ENCODE assay signal across 1 cellular context in the genomic region with DNA sequence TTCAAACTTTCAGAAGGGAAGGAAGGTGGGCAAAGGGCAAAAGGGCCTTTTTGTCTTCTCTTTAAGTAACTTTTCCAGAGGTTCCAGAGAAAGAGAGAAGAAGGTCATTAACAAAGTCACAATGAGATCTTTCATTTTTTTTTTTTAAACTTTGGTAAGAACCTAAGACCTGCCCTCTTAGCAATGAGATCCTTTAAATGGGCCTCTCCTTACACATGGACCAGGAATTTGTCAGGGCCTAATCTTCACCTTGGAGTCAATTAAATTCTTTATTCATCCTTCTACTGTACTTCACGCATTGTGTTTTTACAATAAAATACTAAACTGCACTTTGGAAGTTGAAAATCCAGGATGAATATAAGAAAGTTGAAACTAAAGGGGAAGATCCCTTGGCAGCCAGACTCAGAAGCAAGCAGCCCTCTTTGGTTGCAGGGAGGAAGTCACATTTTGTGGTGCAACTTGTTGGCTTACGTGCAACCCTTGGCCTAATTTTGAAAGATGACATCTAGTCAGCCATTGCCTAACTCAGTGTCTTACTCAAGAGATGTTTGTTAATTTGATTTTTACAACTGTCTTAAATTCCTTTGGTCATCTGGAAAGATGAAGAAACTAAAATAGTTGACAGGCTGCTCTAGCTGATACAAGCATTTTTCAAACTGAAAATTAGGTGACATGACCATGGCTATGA.
TF ChIP-seq lines count a peak whose summit lies in the region.

No MANE protein-coding gene starts in this region.

TF ChIP-seq in HepG2, 621 proteins besides CTCF, POLR2A, EP300 and RAD21 (continued from another document):
- no peak for TF ChIP-seq ATM (IDR thresholded peaks at IDR 0.05; ENCODE audit: borderline replicate concordance)
- TF ChIP-seq, protein P1, sequence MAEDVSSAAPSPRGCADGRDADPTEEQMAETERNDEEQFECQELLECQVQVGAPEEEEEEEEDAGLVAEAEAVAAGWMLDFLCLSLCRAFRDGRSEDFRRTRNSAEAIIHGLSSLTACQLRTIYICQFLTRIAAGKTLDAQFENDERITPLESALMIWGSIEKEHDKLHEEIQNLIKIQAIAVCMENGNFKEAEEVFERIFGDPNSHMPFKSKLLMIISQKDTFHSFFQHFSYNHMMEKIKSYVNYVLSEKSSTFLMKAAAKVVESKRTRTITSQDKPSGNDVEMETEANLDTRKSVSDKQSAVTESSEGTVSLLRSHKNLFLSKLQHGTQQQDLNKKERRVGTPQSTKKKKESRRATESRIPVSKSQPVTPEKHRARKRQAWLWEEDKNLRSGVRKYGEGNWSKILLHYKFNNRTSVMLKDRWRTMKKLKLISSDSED (CRISPR knock-in tag; IDR thresholded peaks at IDR 0.05): no peak
- TF ChIP-seq FOSL2 (CRISPR knock-in tag; IDR thresholded peaks at IDR 0.05): no peak
- no peak for TF ChIP-seq ZMYM3 (CRISPR knock-in tag; IDR thresholded peaks at IDR 0.05)
- no peak for TF ChIP-seq ZNF569 (CRISPR knock-in tag; IDR thresholded peaks at IDR 0.05; ENCODE audit: borderline replicate concordance)
- TF ChIP-seq, protein P2, sequence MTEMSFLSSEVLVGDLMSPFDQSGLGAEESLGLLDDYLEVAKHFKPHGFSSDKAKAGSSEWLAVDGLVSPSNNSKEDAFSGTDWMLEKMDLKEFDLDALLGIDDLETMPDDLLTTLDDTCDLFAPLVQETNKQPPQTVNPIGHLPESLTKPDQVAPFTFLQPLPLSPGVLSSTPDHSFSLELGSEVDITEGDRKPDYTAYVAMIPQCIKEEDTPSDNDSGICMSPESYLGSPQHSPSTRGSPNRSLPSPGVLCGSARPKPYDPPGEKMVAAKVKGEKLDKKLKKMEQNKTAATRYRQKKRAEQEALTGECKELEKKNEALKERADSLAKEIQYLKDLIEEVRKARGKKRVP (CRISPR knock-in tag; IDR thresholded peaks at IDR 0.05): 0 out of 4 replicates have a peak, but pooled peaks of 1 of the 2 experiments have one; percentile 24
- TF ChIP-seq ZNF556 (CRISPR knock-in tag; IDR thresholded peaks at IDR 0.05; ENCODE audit: borderline replicate concordance): no peak
- TF ChIP-seq CHD4 (IDR thresholded peaks at IDR 0.05; ENCODE audit: borderline replicate concordance, low read length): no peak
